Comparison of ENCODE assay signal across 21 cellular contexts in genomic region chr15:49610166-49610918, GRCh38.
"Had no signal": no experiment of that assay in that cellular context is flagged by ENCODE, and none has a peak within 500 bp of the region (broad histone marks: within the 10 kb centered on the region; RNA-seq: fewer than 3 reads in every experiment).

No MANE protein-coding gene starts in this region.

- H3K4me1 Mint-ChIP-seq: activated CD4-positive, alpha-beta T cell treated with anti-CD3 and anti-CD28 coated beads for 36 hours; memory B cell; naive thymus-derived CD8-positive, alpha-beta T cell had no signal

- H3K36me3 ChIP-seq: esophagus squamous epithelium had no signal

- H3K27ac ChIP-seq: cardiac muscle cell, esophagus squamous epithelium, gastrocnemius medialis had no signal

- H3K4me1 ChIP-seq: esophagus squamous epithelium, gastrocnemius medialis had no signal

- H3K27me3 ChIP-seq: cardiac muscle cell, esophagus squamous epithelium, gastrocnemius medialis had no signal

- ATAC-seq: activated CD4-positive, alpha-beta T cell treated with anti-CD3 and anti-CD28 coated beads for 36 hours; activated naive CD4-positive, alpha-beta T cell treated with anti-CD3 and anti-CD28 coated beads, Interleukin-2, amount 50 U/mL, for 72 hours; gastrocnemius medialis; left ventricle myocardium superior; naive thymus-derived CD8-positive, alpha-beta T cell; WTC11 had no signal

- H3K4me3 Mint-ChIP-seq: activated CD4-positive, alpha-beta T cell treated with anti-CD3 and anti-CD28 coated beads for 36 hours; memory B cell; naive thymus-derived CD8-positive, alpha-beta T cell; T-helper 2 cell treated with Interferon-gamma antibody and Interleukin-4, amounts not matched to agents 5 μg/mL and 100 μg/mL, for 36 hours; WTC11 had no signal

- H3K4me3 ChIP-seq: cardiac muscle cell, esophagus squamous epithelium, gastrocnemius medialis had no signal

- DNase-seq: activated CD4-positive, alpha-beta T cell treated with anti-CD3 and anti-CD28 coated beads for 36 hours; activated CD4-positive, alpha-beta T cell treated with anti-CD3 and anti-CD28 coated beads, Interleukin-2, amount 50 U/mL, for 48 hours; activated gamma-delta T cell; amniotic stem cell; dermis blood vessel endothelial cell; effector memory CD4-positive, alpha-beta T cell; esophagus squamous epithelium; gastrocnemius medialis; head of caudate nucleus; kidney glomerular epithelial cell; left ventricle myocardium superior; naive thymus-derived CD8-positive, alpha-beta T cell; stimulated activated CD4-positive, alpha-beta T cell treated with anti-CD3 and anti-CD28 coated beads, Interleukin-12 subunit alpha, Interleukin-12 subunit beta, amount 100 ng/mL, for 4 hours; stimulated activated CD4-positive, alpha-beta T cell treated with anti-CD3 and anti-CD28 coated beads, Interleukin-1b, Interleukin-23, amount 100 ng/mL, for 48 hours; stimulated activated CD8-positive, alpha-beta memory T cell treated with anti-CD3 and anti-CD28 coated beads, Interleukin-4, amount 100 ng/mL, for 48 hours; stimulated activated naive CD4-positive, alpha-beta T cell had no signal

- H3K9me3 ChIP-seq: gastrocnemius medialis had no signal

- H3K27me3 Mint-ChIP-seq: activated CD4-positive, alpha-beta T cell treated with anti-CD3 and anti-CD28 coated beads for 36 hours; memory B cell; naive thymus-derived CD8-positive, alpha-beta T cell had no signal

- H3K27ac Mint-ChIP-seq: activated CD4-positive, alpha-beta T cell treated with anti-CD3 and anti-CD28 coated beads for 36 hours; activated naive CD4-positive, alpha-beta T cell treated with anti-CD3 and anti-CD28 coated beads, Interleukin-2, amount 50 U/mL, for 72 hours; memory B cell; naive thymus-derived CD8-positive, alpha-beta T cell; T-helper 2 cell treated with Interferon-gamma antibody and Interleukin-4, amounts not matched to agents 5 μg/mL and 100 μg/mL, for 36 hours; WTC11 had no signal
